In the genomic region with DNA sequence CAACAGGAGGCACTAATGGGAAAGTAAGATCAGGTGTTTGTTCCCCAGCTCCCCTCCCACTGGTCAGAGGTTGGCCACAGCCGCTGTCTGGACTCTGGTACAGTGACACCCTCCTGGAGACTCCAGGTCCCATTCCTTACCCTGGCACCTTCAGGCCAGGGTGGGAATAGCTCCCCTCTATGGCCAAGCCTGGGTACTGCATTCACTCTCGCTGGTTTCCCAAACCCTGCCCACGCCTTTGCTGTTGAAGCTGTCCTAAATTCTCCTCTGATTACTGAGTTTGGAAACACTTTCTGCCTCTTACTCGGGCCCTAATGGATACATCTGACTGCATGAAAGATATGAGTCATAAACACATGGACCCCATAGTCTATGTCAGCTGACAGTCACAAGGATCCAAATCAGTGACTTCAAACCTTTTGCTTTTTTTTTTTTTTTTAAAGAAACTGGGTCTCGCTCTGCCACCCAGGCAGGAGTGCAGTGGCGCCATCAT, we compare ENCODE assay signal across 9 cellular contexts.
A peak's percentile ranks its signal among the peaks of the same experiment; 100 is the strongest.
DNase-seq lines count a peak whose midpoint lies in the region; ATAC-seq and TF ChIP-seq lines count a peak whose summit lies in the region.
"Had no signal": no experiment of that assay in that cellular context is flagged by ENCODE, and none has a peak within 500 bp of the region (broad histone marks: within the 10 kb centered on the region; RNA-seq: fewer than 3 reads in every experiment).

No MANE protein-coding gene starts in this region.

- CTCF ChIA-PET in AG04449 (lab: Yijun Ruan, JAX) (interaction anchor here (0.8 to 1.9 kb wide), 4 partner anchors 10 to 140 kb away, joined by 3 to 6 read pairs (median 4); no protein-coding TSS in a partner anchor), RWPE1 (lab: Yijun Ruan, JAX) (interaction anchor here (0.5 to 1.2 kb wide), 5 partner anchors 9 to 155 kb away, joined by 3 to 4 read pairs (median 3); no protein-coding TSS in a partner anchor)

- no peak for ATAC-seq in GM18502 (IDR thresholded peaks at IDR 0.05; ENCODE audit: poor library complexity, unreplicated experiment)
- no peak for ATAC-seq in HG02798 (IDR thresholded peaks at IDR 0.05; ENCODE audit: poor library complexity, unreplicated experiment)
- ATAC-seq in activated CD4-positive, CD25-positive, alpha-beta regulatory T cell treated with anti-CD3 and anti-CD28 coated beads, Interleukin-2, amount 50 U/mL, for 24 hours, result no peak

- H3K27ac ChIP-seq in RWPE1, result peak overlapping the region; percentile 29; the same call in 1 of the 2 replicates

- H3K4me3 ChIP-seq in AG04449 (ENCODE audit: low read depth, low read length) (no peak overlapping the region), GM12864 (ENCODE audit: low read depth, low read length) (no peak overlapping the region)

- TF ChIP-seq CTCF in AG04449 (IDR thresholded peaks at IDR 0.05; ENCODE audit: insufficient read depth, low read length, missing control alignments), result peak; percentile 22
- peak; percentile 86 for TF ChIP-seq CTCF in GM12864 (IDR thresholded peaks at IDR 0.05; ENCODE audit: low read depth, low read length, missing control alignments)
- no peak for TF ChIP-seq CTCF in RWPE1 (conservative IDR thresholded peaks at IDR 0.05; ENCODE audit: low read depth)

- DNase-seq in AG04449 (ENCODE audit: low read depth, low spot score) (peak; percentile 24), GM12864 (ENCODE audit: low read depth) (no peak), RWPE1 (ENCODE audit: low spot score) (no peak), iPS-NIHi11 (ENCODE audit: low spot score) (peak; percentile 70), hepatic stellate cell (ENCODE audit: low spot score) (no peak)
- DNase-seq: activated gamma-delta T cell treated with Interleukin-2 at 50 U/mL for 16 hours had no signal

- POLR2A ChIA-PET in AG04449 (lab: Yijun Ruan, JAX) (interaction anchor here (0.7 kb wide), 1 partner anchor 19 kb away, joined by 3 read pairs; no protein-coding TSS in a partner anchor), RWPE1 (lab: Yijun Ruan, JAX; ENCODE audit: low non-redundant PET) (no interaction called here)

Comparison
In these comparisons a context has a peak if more than half of its experiments do, and no peak if none do; other contexts are left out.
1. DNase-seq: peak in AG04449 (single experiment) and iPS-NIHi11 (single experiment); none in GM12864 (single experiment), RWPE1 (single experiment) and hepatic stellate cell (single experiment).